1 cellular context compared by ENCODE assay signal in the genomic region with DNA sequence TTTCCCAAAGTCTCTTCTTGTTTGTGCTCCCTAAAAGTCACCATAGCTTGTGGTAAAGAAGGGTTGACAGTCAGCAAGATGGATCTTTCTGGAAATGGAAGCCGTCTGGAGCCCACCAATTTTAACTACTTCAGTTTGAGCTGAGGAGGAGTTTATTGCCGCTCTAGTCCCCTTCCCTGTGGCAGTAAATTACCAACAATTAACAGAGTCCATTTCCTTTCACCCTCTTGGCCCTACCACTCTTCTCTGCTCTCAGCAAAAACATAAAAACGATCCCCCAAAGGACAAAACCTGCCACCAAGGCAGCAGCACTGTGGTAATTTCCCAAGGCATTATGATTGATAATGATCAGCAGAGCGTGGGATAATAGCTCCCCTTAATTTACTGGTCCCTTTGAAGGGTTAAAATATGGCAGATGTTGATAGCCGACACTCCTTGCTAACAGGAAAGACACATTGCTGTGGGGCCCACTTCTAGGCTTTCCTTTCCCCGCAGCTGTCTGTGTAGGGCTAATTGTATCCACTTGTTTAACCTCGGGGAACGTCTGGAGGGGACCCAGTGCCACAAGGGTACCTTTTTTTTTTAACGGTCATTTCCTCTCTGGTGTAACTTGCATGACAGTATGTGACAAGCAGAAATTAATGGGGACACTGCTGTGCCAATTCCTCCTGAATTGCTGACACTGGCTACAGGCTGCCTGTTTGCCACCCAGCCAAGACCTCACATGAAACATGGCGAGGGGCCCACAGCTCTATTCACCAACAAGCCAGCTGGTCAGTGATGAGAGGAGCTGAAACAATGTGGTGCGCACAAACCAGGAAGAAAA.
TF ChIP-seq lines count a peak whose summit lies in the region.

No MANE protein-coding gene starts in this region.

TF ChIP-seq in WTC11, 78 proteins besides CTCF, POLR2A, EP300 and RAD21 (continued from another document):
- TF ChIP-seq, protein P1, sequence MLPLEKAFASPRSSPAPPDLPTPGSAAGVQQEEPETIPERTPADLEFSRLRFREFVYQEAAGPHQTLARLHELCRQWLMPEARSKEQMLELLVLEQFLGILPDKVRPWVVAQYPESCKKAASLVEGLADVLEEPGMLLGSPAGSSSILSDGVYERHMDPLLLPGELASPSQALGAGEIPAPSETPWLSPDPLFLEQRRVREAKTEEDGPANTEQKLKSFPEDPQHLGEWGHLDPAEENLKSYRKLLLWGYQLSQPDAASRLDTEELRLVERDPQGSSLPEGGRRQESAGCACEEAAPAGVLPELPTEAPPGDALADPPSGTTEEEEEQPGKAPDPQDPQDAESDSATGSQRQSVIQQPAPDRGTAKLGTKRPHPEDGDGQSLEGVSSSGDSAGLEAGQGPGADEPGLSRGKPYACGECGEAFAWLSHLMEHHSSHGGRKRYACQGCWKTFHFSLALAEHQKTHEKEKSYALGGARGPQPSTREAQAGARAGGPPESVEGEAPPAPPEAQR (CRISPR knock-in tag; IDR thresholded peaks at IDR 0.05): no peak
